ENCODE assay signal across 14 cellular contexts in genomic region chr14:51807355-51807754, GRCh38.
DNase-seq lines count a peak whose midpoint lies in the region; ATAC-seq lines count a peak whose summit lies in the region.
"Had no signal": no experiment of that assay in that cellular context is flagged by ENCODE, and none has a peak within 500 bp of the region (broad histone marks: within the 10 kb centered on the region; RNA-seq: fewer than 3 reads in every experiment).

No MANE protein-coding gene starts in this region.

- no peaks in the 10 kb centered on the region for H3K4me1 Mint-ChIP-seq in stimulated activated effector memory CD8-positive, alpha-beta T cell treated with anti-CD3 and anti-CD28 coated beads, Interleukin-12 subunit alpha, Interleukin-12 subunit beta, amount 100 ng/mL, for 72 hours
- H3K4me1 Mint-ChIP-seq: endodermal cell had no signal

- no peak overlapping the region for H3K4me3 Mint-ChIP-seq in stimulated activated effector memory CD8-positive, alpha-beta T cell treated with anti-CD3 and anti-CD28 coated beads, Interleukin-12 subunit alpha, Interleukin-12 subunit beta, amount 100 ng/mL, for 72 hours
- H3K4me3 Mint-ChIP-seq: endodermal cell had no signal

- peak; percentile 40 for ATAC-seq in stimulated activated effector memory CD8-positive, alpha-beta T cell treated with anti-CD3 and anti-CD28 coated beads, Interleukin-12 subunit alpha, Interleukin-12 subunit beta, amount 100 ng/mL, for 72 hours
- ATAC-seq in GM21723 (IDR thresholded peaks at IDR 0.05; ENCODE audit: unreplicated experiment), result no peak

- no peaks in the 10 kb centered on the region for H3K9me3 Mint-ChIP-seq in stimulated activated effector memory CD8-positive, alpha-beta T cell treated with anti-CD3 and anti-CD28 coated beads, Interleukin-12 subunit alpha, Interleukin-12 subunit beta, amount 100 ng/mL, for 72 hours

- no peaks in the 10 kb centered on the region for H3K36me3 Mint-ChIP-seq in stimulated activated effector memory CD8-positive, alpha-beta T cell treated with anti-CD3 and anti-CD28 coated beads, Interleukin-12 subunit alpha, Interleukin-12 subunit beta, amount 100 ng/mL, for 72 hours

- H3K27ac Mint-ChIP-seq in stimulated activated effector memory CD8-positive, alpha-beta T cell treated with anti-CD3 and anti-CD28 coated beads, Interleukin-12 subunit alpha, Interleukin-12 subunit beta, amount 100 ng/mL, for 72 hours, result no peak overlapping the region
- H3K27ac Mint-ChIP-seq: endodermal cell had no signal

- DNase-seq in GM03348 (ENCODE audit: low spot score) (peak; percentile 67), amniotic epithelial cell (ENCODE audit: low read depth) (peak; percentile 90), left kidney (ENCODE audit: low read depth, low spot score) (peak; percentile 80), DMS153 treated with DMSO at 0.1 percent for 48 hours (lab: John Stamatoyannopoulos, UW; ENCODE audit: unreplicated experiment) (no peak), inferior parietal cortex (ENCODE audit: extremely low spot score) (no peak), T-helper 2 cell (no peak)
- DNase-seq in stimulated activated effector memory CD8-positive, alpha-beta T cell treated with anti-CD3 and anti-CD28 coated beads, Interleukin-12 subunit alpha, Interleukin-12 subunit beta, amount 100 ng/mL, for 72 hours (ENCODE audit: low spot score in 2 of 2), result no peak
- DNase-seq: DMS 273 treated with DMSO at 0.1 percent for 48 hours; endodermal cell; left ventricle myocardium inferior; nucleus accumbens; RPMI8226; stimulated activated CD4-positive, alpha-beta T cell treated with anti-CD3 and anti-CD28 coated beads, Interleukin-2, amount 100 ng/mL, for 48 hours had no signal

Comparison
In these comparisons a context has a peak if more than half of its experiments do, and no peak if none do; other contexts are left out.
1. DNase-seq: peak in GM03348 (single experiment), amniotic epithelial cell (single experiment) and left kidney (single experiment); none in stimulated activated effector memory CD8-positive, alpha-beta T cell treated with anti-CD3 and anti-CD28 coated beads, Interleukin-12 subunit alpha, Interleukin-12 subunit beta, amount 100 ng/mL, for 72 hours (0 of 2), DMS153 treated with DMSO at 0.1 percent for 48 hours (single experiment), inferior parietal cortex (single experiment) and T-helper 2 cell (0 of 5).